Comparison of ENCODE assay signal across 1 cellular context in genomic region chr9:136339173-136339957, GRCh38.
TF ChIP-seq lines count a peak whose summit lies in the region.

No MANE protein-coding gene starts in this region.

TF ChIP-seq in HepG2, 621 proteins besides CTCF, POLR2A, EP300 and RAD21 (continued from another document and continues in another):
- TF ChIP-seq E2F2 (CRISPR knock-in tag; IDR thresholded peaks at IDR 0.05; ENCODE audit: borderline replicate concordance): no peak
- TF ChIP-seq NR2F2 (IDR thresholded peaks at IDR 0.05; ENCODE audit: borderline replicate concordance, low read depth): no peak
- TF ChIP-seq HOXD1 (CRISPR knock-in tag; IDR thresholded peaks at IDR 0.05): no peak
- no peak for TF ChIP-seq ZNF136 (CRISPR knock-in tag; IDR thresholded peaks at IDR 0.05; ENCODE audit: low read depth)
- TF ChIP-seq U2AF2 (IDR thresholded peaks at IDR 0.05; ENCODE audit: low read depth, low read length): no peak
- no peak for TF ChIP-seq ZUFSP (CRISPR knock-in tag; IDR thresholded peaks at IDR 0.05; ENCODE audit: borderline replicate concordance)
- TF ChIP-seq ZBTB25 (CRISPR knock-in tag; IDR thresholded peaks at IDR 0.05): 0 out of 2 replicates have a peak, but pooled peaks have one; percentile 29
- TF ChIP-seq SKIL (CRISPR knock-in tag; IDR thresholded peaks at IDR 0.05; ENCODE audit: borderline replicate concordance): no peak
- peak; percentile 64 for TF ChIP-seq GABPB1 (CRISPR knock-in tag; IDR thresholded peaks at IDR 0.05)
- TF ChIP-seq TBX3 (IDR thresholded peaks at IDR 0.05; ENCODE audit: borderline replicate concordance): no peak
- no peak for TF ChIP-seq CC2D1A (CRISPR knock-in tag; IDR thresholded peaks at IDR 0.05)
- TF ChIP-seq KAT8 (CRISPR knock-in tag; IDR thresholded peaks at IDR 0.05): 0 out of 2 replicates have a peak, but pooled peaks have one; percentile 27
- no peak for TF ChIP-seq ZC3H13 (CRISPR knock-in tag; IDR thresholded peaks at IDR 0.05)
- TF ChIP-seq STAG1 (CRISPR knock-in tag; IDR thresholded peaks at IDR 0.05): peak; percentile 87
- no peak for TF ChIP-seq STAT5B (CRISPR knock-in tag; IDR thresholded peaks at IDR 0.05)
- peak; percentile 50 for TF ChIP-seq AGO1 (IDR thresholded peaks at IDR 0.05; ENCODE audit: low read depth, low read length, poor library complexity, severe bottlenecking)
- TF ChIP-seq BRD4 (CRISPR knock-in tag; IDR thresholded peaks at IDR 0.05): no peak
- TF ChIP-seq PRDM15 (CRISPR knock-in tag; IDR thresholded peaks at IDR 0.05): no peak
- peak; percentile 56 for TF ChIP-seq ZNF574 (CRISPR knock-in tag; IDR thresholded peaks at IDR 0.05)
- peak in 1 of 2 experiments; percentile 50; a peak in 1 of 4 replicates for TF ChIP-seq KLF16 (CRISPR knock-in tag; IDR thresholded peaks at IDR 0.05)
- TF ChIP-seq, protein P1, sequence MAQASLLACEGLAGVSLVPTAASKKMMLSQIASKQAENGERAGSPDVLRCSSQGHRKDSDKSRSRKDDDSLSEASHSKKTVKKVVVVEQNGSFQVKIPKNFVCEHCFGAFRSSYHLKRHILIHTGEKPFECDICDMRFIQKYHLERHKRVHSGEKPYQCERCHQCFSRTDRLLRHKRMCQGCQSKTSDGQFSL (CRISPR knock-in tag; IDR thresholded peaks at IDR 0.05): no peak
- no peak for TF ChIP-seq LRRFIP1 (CRISPR knock-in tag; conservative IDR thresholded peaks at IDR 0.05)
- no peak for TF ChIP-seq ZNF75D (CRISPR knock-in tag; IDR thresholded peaks at IDR 0.05; ENCODE audit: borderline replicate concordance)
- no peak for TF ChIP-seq ZNF737 (CRISPR knock-in tag; IDR thresholded peaks at IDR 0.05; ENCODE audit: borderline replicate concordance)
- peak; percentile 74 for TF ChIP-seq ZNF124 (CRISPR knock-in tag; IDR thresholded peaks at IDR 0.05)
- TF ChIP-seq CREBL2 (CRISPR knock-in tag; IDR thresholded peaks at IDR 0.05; ENCODE audit: borderline replicate concordance): no peak
- no peak for TF ChIP-seq ZNF281 (CRISPR knock-in tag; IDR thresholded peaks at IDR 0.05; ENCODE audit: borderline replicate concordance)
- TF ChIP-seq ZNF142 (CRISPR knock-in tag; IDR thresholded peaks at IDR 0.05): no peak
